In genomic region chr5:71475788-71476384, GRCh38 we compare ENCODE assay signal across 8 cellular contexts. TPM values are rescaled to one million over a fixed set of nuclear protein-coding genes. Genes with fewer than 3 reads are reported as not detected.
DNase-seq lines count a peak whose midpoint lies in the region; ATAC-seq and TF ChIP-seq lines count a peak whose summit lies in the region.

No MANE protein-coding gene starts in this region.

- peak; percentile 49 for ATAC-seq in CD4-positive, alpha-beta T cell (ENCODE audit: poor library complexity)
- ATAC-seq in foreskin keratinocyte (peak; percentile 55), thoracic aorta (ENCODE audit: insufficient number of reproducible peaks, low FRiP score, low read depth) (no peak), HG02852 (IDR thresholded peaks at IDR 0.05; ENCODE audit: unreplicated experiment) (no peak), GM19452 (IDR thresholded peaks at IDR 0.05; ENCODE audit: unreplicated experiment) (no peak)

- H3K36me3 ChIP-seq in thoracic aorta (peaks cover 29% of the 10 kb centered on the region), stomach (peaks cover 31 to 95% (median 92%) of the 10 kb centered on the region in 4 donors)

- H3K36me3 Mint-ChIP-seq in CD4-positive, alpha-beta T cell (ENCODE audit: low read depth): peaks cover 77% of the 10 kb centered on the region

- H3K4me3 Mint-ChIP-seq in CD4-positive, alpha-beta T cell: no peak overlapping the region

- WGBS in stomach, 5 donors: 65 to 73% (median 68%) methylated on average over 3 of the region's 3 CpGs

- peaks cover 4% of the 10 kb centered on the region for H3K4me1 Mint-ChIP-seq in CD4-positive, alpha-beta T cell (ENCODE audit: low read depth)

- CTCF ChIA-PET in CD4-positive, alpha-beta T cell (lab: Charles Lee): interaction anchor here (0.6 to 1.4 kb wide), 4 partner anchors 15 to 823 kb away, joined by 3 to 6 read pairs (median 4); no protein-coding TSS in a partner anchor

- no peaks in the 10 kb centered on the region for H3K27me3 Mint-ChIP-seq in CD4-positive, alpha-beta T cell

- intact Hi-C loops in CD4-positive, alpha-beta T cell (cut with DNase I, micrococcal nuclease): loop anchor here (1.0 to 10.0 kb wide), 2 partner anchors 125 to 279 kb away; no protein-coding TSS in a partner anchor
- intact Hi-C loops in stomach (cut with DNase I; ENCODE audit: low total_unique reads): no loop called here

- TF ChIP-seq POLR2A in stomach (IDR thresholded peaks at IDR 0.05): no peak

- no peak for DNase-seq in CD4-positive, alpha-beta T cell
- DNase-seq in GM19238 (ENCODE audit: insufficient read length, low spot score) (peak; percentile 14), RPMI8226 (peak; percentile 31), foreskin keratinocyte (peak in 1 of 2 donors; percentile 25), thoracic aorta (ENCODE audit: low spot score) (no peak), stomach (no peak)

- H3K27ac ChIP-seq in CD4-positive, alpha-beta T cell (ENCODE audit: low read depth, low read length): no peak overlapping the region
- H3K27ac ChIP-seq in foreskin keratinocyte (no peak overlapping the region), thoracic aorta (no peak overlapping the region), stomach (no peak overlapping the region)

- H3K9me3 Mint-ChIP-seq in CD4-positive, alpha-beta T cell: no peaks in the 10 kb centered on the region

- TF ChIP-seq EP300 in stomach (IDR thresholded peaks at IDR 0.05): no peak

- H3K4me1 ChIP-seq in foreskin keratinocyte: peaks cover 7% of the 10 kb centered on the region
- no peaks in the 10 kb centered on the region for H3K4me1 ChIP-seq in thoracic aorta (ENCODE audit: control insufficient read depth in 1 of 2, low read depth in 2 of 2)
- no peaks in the 10 kb centered on the region for H3K4me1 ChIP-seq in stomach

- POLR2A ChIA-PET in CD4-positive, alpha-beta T cell (lab: Charles Lee): no interaction called here

- H3K4me3 ChIP-seq in thoracic aorta (no peak overlapping the region), stomach (no peak overlapping the region)

- no peak overlapping the region for H3K27ac Mint-ChIP-seq in CD4-positive, alpha-beta T cell

- H3K27me3 ChIP-seq in CD4-positive, alpha-beta T cell (ENCODE audit: control insufficient read depth, insufficient read depth, low read length): no peaks in the 10 kb centered on the region
- H3K27me3 ChIP-seq in foreskin keratinocyte (no peaks in the 10 kb centered on the region), thoracic aorta (replicated peaks; ENCODE audit: insufficient read depth) (no peaks in the 10 kb centered on the region), stomach (no peaks in the 10 kb centered on the region)

- no peaks in the 10 kb centered on the region for H3K9me3 ChIP-seq in CD4-positive, alpha-beta T cell (ENCODE audit: control insufficient read depth, low read length)
- H3K9me3 ChIP-seq in thoracic aorta: no peaks in the 10 kb centered on the region
- H3K9me3 ChIP-seq in stomach: no peaks in the 10 kb centered on the region

- TF ChIP-seq CTCF in CD4-positive, alpha-beta T cell (IDR thresholded peaks at IDR 0.05): peak; percentile 51
- TF ChIP-seq CTCF in foreskin keratinocyte (conservative IDR thresholded peaks at IDR 0.05) (peak; percentile 69), thoracic aorta (IDR thresholded peaks at IDR 0.05) (peak; percentile 50), stomach (IDR thresholded peaks at IDR 0.05) (peak in 3 of 7 experiments; percentile 27 to 41 (median 31))

RNA-seq across cellular contexts. Expression of gene BDP1, which starts 20.4 kb away (rescaled TPM):
- 10 to 100 TPM; 31.3 to 31.9 TPM for total RNA-seq in CD4-positive, alpha-beta T cell
- total RNA-seq in foreskin keratinocyte (18.4 and 21.7 TPM in 2 replicates), thoracic aorta (10 to 100 TPM; 29.2 to 47.8 TPM), stomach (10 to 100 TPM; 25.1 to 90.7 (median 50.5) TPM)
- polyA plus RNA-seq in foreskin keratinocyte (3.0 and 3.7 TPM in 2 replicates), stomach (1 to 10 TPM; 6.4 to 7.2 (median 6.7) TPM)

Comparison
In these comparisons a context has a peak if more than half of its experiments do, and no peak if none do; other contexts are left out.
1. ATAC-seq: peak in CD4-positive, alpha-beta T cell (single experiment) and foreskin keratinocyte (single experiment); none in thoracic aorta (single experiment), HG02852 (single experiment) and GM19452 (single experiment).
2. DNase-seq: peak in GM19238 (single experiment) and RPMI8226 (single experiment); none in CD4-positive, alpha-beta T cell (0 of 10), thoracic aorta (single experiment) and stomach (single experiment).